Comparison of ENCODE assay signal across 1 cellular context in genomic region chr11:77153276-77154185, GRCh38.
TF ChIP-seq lines count a peak whose summit lies in the region.

No MANE protein-coding gene starts in this region.

TF ChIP-seq in HEK293T, 16 proteins besides CTCF, POLR2A, EP300 and RAD21:
- TF ChIP-seq L3MBTL2 (conservative IDR thresholded peaks at IDR 0.05): no peak
- no peak for TF ChIP-seq TARDBP (IDR thresholded peaks at IDR 0.05)
- no peak for TF ChIP-seq SP1 (IDR thresholded peaks at IDR 0.05)
- TF ChIP-seq ARNT (IDR thresholded peaks at IDR 0.05): no peak
- TF ChIP-seq LEF1 (IDR thresholded peaks at IDR 0.05; ENCODE audit: borderline replicate concordance): no peak
- no peak for TF ChIP-seq CTBP1 (IDR thresholded peaks at IDR 0.05; ENCODE audit: borderline replicate concordance)
- no peak for TF ChIP-seq SUZ12 (IDR thresholded peaks at IDR 0.05)
- TF ChIP-seq BHLHE40 (IDR thresholded peaks at IDR 0.05; ENCODE audit: borderline replicate concordance): no peak
- TF ChIP-seq FOXK2 (IDR thresholded peaks at IDR 0.05): no peak
- TF ChIP-seq NFRKB (IDR thresholded peaks at IDR 0.05): no peak
- no peak for TF ChIP-seq FOXA1 (IDR thresholded peaks at IDR 0.05)
- TF ChIP-seq FOXM1 (IDR thresholded peaks at IDR 0.05; ENCODE audit: borderline replicate concordance): no peak
- TF ChIP-seq PKNOX1 (IDR thresholded peaks at IDR 0.05): no peak
- TF ChIP-seq ZNF384 (IDR thresholded peaks at IDR 0.05): no peak
- no peak for TF ChIP-seq HDGF (IDR thresholded peaks at IDR 0.05; ENCODE audit: borderline replicate concordance)
- no peak for TF ChIP-seq ELF4 (IDR thresholded peaks at IDR 0.05)
TF ChIP-seq in HEK293T: peak in this region for 0.
